7 cellular contexts compared by ENCODE assay signal in the genomic region with DNA sequence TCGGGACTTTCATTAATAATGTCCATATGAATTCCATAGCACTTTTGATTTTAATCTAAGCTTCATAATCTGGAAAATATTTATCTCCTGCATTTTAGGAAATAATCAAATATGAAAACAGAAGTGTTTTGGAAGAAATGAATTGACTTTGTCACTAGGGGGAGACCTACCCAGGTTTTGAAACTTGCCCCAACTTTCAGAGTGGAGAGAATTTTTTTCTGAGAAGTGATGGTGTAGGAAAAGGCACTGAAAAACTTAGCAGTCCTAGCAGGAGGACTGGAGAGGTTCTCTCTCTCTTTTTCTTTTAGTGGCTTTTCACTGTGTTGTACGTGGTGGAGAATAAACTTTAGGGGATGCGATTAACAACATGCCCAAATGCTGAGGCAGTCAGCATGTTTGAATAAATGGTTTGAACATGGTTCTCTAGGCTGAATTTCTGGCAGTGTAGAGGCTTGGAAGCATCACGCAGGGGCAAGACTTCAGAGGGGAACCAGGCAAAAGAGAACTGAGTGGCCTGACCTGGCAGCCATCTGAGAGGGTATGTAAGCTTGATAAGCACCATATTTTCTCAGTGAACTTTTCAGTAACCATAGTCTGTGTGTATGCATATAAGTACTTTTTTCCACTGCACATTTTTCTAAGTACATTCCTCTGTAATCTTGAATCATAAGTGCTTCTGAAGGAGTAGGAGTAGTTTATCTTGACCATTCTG.
A peak's percentile ranks its signal among the peaks of the same experiment; 100 is the strongest.
DNase-seq lines count a peak whose midpoint lies in the region; ATAC-seq, FAIRE-seq and TF ChIP-seq lines count a peak whose summit lies in the region.

No MANE protein-coding gene starts in this region.

- H3K36me3 Mint-ChIP-seq in H9 (ENCODE audit: insufficient read depth in 1 of 3, low read depth in 3 of 3) (no peaks in the 10 kb centered on the region), endodermal cell (ENCODE audit: low read depth) (no peaks in the 10 kb centered on the region)
- no peaks in the 10 kb centered on the region for H3K36me3 Mint-ChIP-seq in naive thymus-derived CD4-positive, alpha-beta T cell

- intact Hi-C loops in Panc1 (cut with micrococcal nuclease; ENCODE audit: unreplicated experiment), result loop anchor here (5.0 to 10.0 kb wide), 2 partner anchors 379 to 596 kb away; no protein-coding TSS in a partner anchor
- intact Hi-C loops in naive thymus-derived CD4-positive, alpha-beta T cell (cut with micrococcal nuclease), result loop anchor here (1.0 to 10.0 kb wide), 10 partner anchors 68 to 604 kb away; partner anchors contain the start of gene NEK7 (in 2 of the 2)

- peaks cover 7 to 11% of the 10 kb centered on the region in 2 experiments for H3K4me1 Mint-ChIP-seq in H9
- peaks cover 5% of the 10 kb centered on the region for H3K4me1 Mint-ChIP-seq in endodermal cell
- H3K4me1 Mint-ChIP-seq in naive thymus-derived CD4-positive, alpha-beta T cell, result peaks cover 0 to 7% (median 3%) of the 10 kb centered on the region in 7 donors

- no peak overlapping the region for H3K14ac ChIP-seq in H9 (ENCODE audit: insufficient read depth, low read length)

- no peak overlapping the region for H3K18ac ChIP-seq in H9 (ENCODE audit: insufficient read length, low read depth, low read length)

- FAIRE-seq in G401.6 (lab: Jason Lieb, UNC), result peak; percentile 93

- H3K36me3 ChIP-seq in Panc1 (ENCODE audit: control insufficient read depth, insufficient read depth, low read length) (no peaks in the 10 kb centered on the region), endodermal cell (ENCODE audit: control insufficient read depth, insufficient read depth, low read length) (no peaks in the 10 kb centered on the region)
- H3K36me3 ChIP-seq in naive thymus-derived CD4-positive, alpha-beta T cell (ENCODE audit: control insufficient read depth in 2 of 3, insufficient read depth in 3 of 3, low read length in 3 of 3), result no peaks in the 10 kb centered on the region

- no peak overlapping the region for H2BK15ac ChIP-seq in H9 (ENCODE audit: low read depth, low read length)

- H2AK5ac ChIP-seq in H9 (ENCODE audit: insufficient read length, low read length), result no peak overlapping the region

- no peaks in the 10 kb centered on the region for H3K27me3 Mint-ChIP-seq in H9 (ENCODE audit: low read depth)
- no peaks in the 10 kb centered on the region for H3K27me3 Mint-ChIP-seq in endodermal cell (ENCODE audit: insufficient read depth)
- peaks cover 0 to 8% (median 4%) of the 10 kb centered on the region in 5 donors for H3K27me3 Mint-ChIP-seq in naive thymus-derived CD4-positive, alpha-beta T cell

- H4K20me1 ChIP-seq in H9 (ENCODE audit: control insufficient read depth, insufficient read depth, insufficient read length), result no peaks in the 10 kb centered on the region

- no peaks in the 10 kb centered on the region for H3K79me2 ChIP-seq in H9 (ENCODE audit: insufficient read depth, low read length)

- H3K27ac ChIP-seq in H9 (ENCODE audit: insufficient read length, low read depth, low read length), result no peak overlapping the region
- H3K27ac ChIP-seq in Panc1 (ENCODE audit: low read length), result no peak overlapping the region
- H3K27ac ChIP-seq in endodermal cell (ENCODE audit: low read depth, low read length), result no peak overlapping the region
- H3K27ac ChIP-seq in naive thymus-derived CD4-positive, alpha-beta T cell (ENCODE audit: low read depth, low read length), result no peak overlapping the region

- H3K27me3 ChIP-seq in H9 (ENCODE audit: insufficient read depth, low read length) (no peaks in the 10 kb centered on the region), Panc1 (ENCODE audit: control insufficient read depth, insufficient read depth, low read length) (no peaks in the 10 kb centered on the region), endodermal cell (ENCODE audit: control insufficient read depth, insufficient read depth, low read length, poor library complexity, severe bottlenecking) (no peaks in the 10 kb centered on the region)
- H3K27me3 ChIP-seq in naive thymus-derived CD4-positive, alpha-beta T cell (ENCODE audit: control insufficient read depth in 2 of 2, insufficient read depth in 2 of 2, low read length in 2 of 2), result no peaks in the 10 kb centered on the region

- H2BK12ac ChIP-seq in H9 (ENCODE audit: insufficient read length, low read depth, low read length), result no peak overlapping the region

- no CpG with 5 or more reads among the region's 4 CpGs for WGBS in H9 (ENCODE audit: extremely low coverage, insufficient read length, low lambda C conversion rate)
- WGBS in endodermal cell (ENCODE audit: insufficient coverage in 1 of 2, insufficient read length in 1 of 2), 2 experiments, result 69 to 71% methylated on average over 3 of the region's 4 CpGs

- no peak overlapping the region for H4K5ac ChIP-seq in H9 (ENCODE audit: insufficient read length, low read depth, low read length)

- no peaks in the 10 kb centered on the region for H3K79me1 ChIP-seq in H9 (ENCODE audit: insufficient read depth, low read depth, low read length, poor library complexity, severe bottlenecking)

- H3K9me3 ChIP-seq in H9 (ENCODE audit: control insufficient read depth, low read depth, low read length), result no peaks in the 10 kb centered on the region
- H3K9me3 ChIP-seq in Panc1 (ENCODE audit: control insufficient read depth, insufficient read depth, low read depth, low read length), result no peaks in the 10 kb centered on the region
- no peaks in the 10 kb centered on the region for H3K9me3 ChIP-seq in endodermal cell (ENCODE audit: control insufficient read depth, low read length)
- H3K9me3 ChIP-seq in naive thymus-derived CD4-positive, alpha-beta T cell (ENCODE audit: control insufficient read depth in 2 of 3, low read length in 3 of 3), result no peaks in the 10 kb centered on the region

- no peak overlapping the region for H3K56ac ChIP-seq in H9 (ENCODE audit: insufficient read length, low read depth, low read length)

- no peak overlapping the region for H4K91ac ChIP-seq in H9 (ENCODE audit: insufficient read length, low read depth, low read length)

- peak; percentile 74 for TF ChIP-seq CTCF in H9 (conservative IDR thresholded peaks at IDR 0.05)
- TF ChIP-seq CTCF in Panc1 (IDR thresholded peaks at IDR 0.05), result peak; percentile 76
- peak; percentile 83 for TF ChIP-seq CTCF in endodermal cell (conservative IDR thresholded peaks at IDR 0.05)

- H4K8ac ChIP-seq in H9 (replicated peaks; ENCODE audit: insufficient read length, low read depth, low read length), result no peak overlapping the region

- no TSS peak for BruUV-seq in Panc1 (replicated peaks; lab: Mats Ljungman, UMichigan)

- CTCF ChIA-PET in Panc1 (lab: Charles Lee), result interaction anchor here (0.7 kb wide), 1 partner anchor 562 kb away, joined by 6 read pairs; no protein-coding TSS in a partner anchor
- CTCF ChIA-PET in naive thymus-derived CD4-positive, alpha-beta T cell (lab: Charles Lee), result interaction anchor here (0.6 to 1.2 kb wide), 6 partner anchors 105 to 377 kb away, joined by 3 to 4 read pairs (median 3); no protein-coding TSS in a partner anchor

- H3K4me3 Mint-ChIP-seq in H9 (no peak overlapping the region), endodermal cell (no peak overlapping the region)
- no peak overlapping the region for H3K4me3 Mint-ChIP-seq in naive thymus-derived CD4-positive, alpha-beta T cell

- H3K4ac ChIP-seq in H9 (ENCODE audit: low read depth, low read length), result no peak overlapping the region

- H3K23me2 ChIP-seq in H9 (ENCODE audit: insufficient read length, low read depth, low read length, poor library complexity, severe bottlenecking), result no peaks in the 10 kb centered on the region

- no peak overlapping the region for H2AFZ ChIP-seq in H9 (ENCODE audit: low read length)

- no peak overlapping the region for H3K23ac ChIP-seq in H9 (ENCODE audit: insufficient read length, low read depth, low read length)

- H3K27ac Mint-ChIP-seq in H9 (peak overlapping the region in 1 of 3 experiments; percentile 37; a peak in 1 of 7 replicates), endodermal cell (peak overlapping the region; percentile 18)
- no peak overlapping the region for H3K27ac Mint-ChIP-seq in naive thymus-derived CD4-positive, alpha-beta T cell

- DNase-seq in H9 (no peak), Panc1 (ENCODE audit: low read depth, low spot score) (peak; percentile 27), endodermal cell (peak; percentile 59), NCI-H1092 (lab: John Stamatoyannopoulos, UW) (no peak), NCI-H187 (lab: John Stamatoyannopoulos, UW) (no peak)
- DNase-seq in naive thymus-derived CD4-positive, alpha-beta T cell, result peak in 6 of 9 donors; percentile 9 to 52 (median 37)

- peak; percentile 53 for ATAC-seq in Panc1
- peak; percentile 40 for ATAC-seq in naive thymus-derived CD4-positive, alpha-beta T cell

- H3K4me3 ChIP-seq in Panc1 (ENCODE audit: low read depth in 2 of 2, low read length in 2 of 2) (no peak overlapping the region), endodermal cell (ENCODE audit: low read length) (no peak overlapping the region)
- H3K4me3 ChIP-seq in naive thymus-derived CD4-positive, alpha-beta T cell (ENCODE audit: low read length), result no peak overlapping the region

- H2BK20ac ChIP-seq in H9 (ENCODE audit: low read depth, low read length, poor library complexity, severe bottlenecking), result no peak overlapping the region

- H3K9me3 Mint-ChIP-seq in H9, result no peaks in the 10 kb centered on the region
- H3K9me3 Mint-ChIP-seq in endodermal cell, result no peaks in the 10 kb centered on the region
- no peaks in the 10 kb centered on the region for H3K9me3 Mint-ChIP-seq in naive thymus-derived CD4-positive, alpha-beta T cell

- H3K4me1 ChIP-seq in H9 (ENCODE audit: insufficient read depth, low read length), result peaks cover 6% of the 10 kb centered on the region; the same call in 1 of the 2 replicates
- H3K4me1 ChIP-seq in Panc1 (ENCODE audit: control insufficient read depth, insufficient read depth, low read length), result no peaks in the 10 kb centered on the region
- no peaks in the 10 kb centered on the region for H3K4me1 ChIP-seq in endodermal cell (ENCODE audit: control insufficient read depth, insufficient read depth, low read length)
- H3K4me1 ChIP-seq in naive thymus-derived CD4-positive, alpha-beta T cell (ENCODE audit: control insufficient read depth in 2 of 2, insufficient read depth in 2 of 2, low read length in 2 of 2), result no peaks in the 10 kb centered on the region

- H2BK5ac ChIP-seq in H9 (ENCODE audit: insufficient read length, low read length), result no peak overlapping the region

- no peak overlapping the region for H3K9ac ChIP-seq in H9 (ENCODE audit: extremely low read depth, insufficient read length, low read length)
- H3K9ac ChIP-seq in endodermal cell (ENCODE audit: extremely low read depth, low read length, poor library complexity, severe bottlenecking), result no peak overlapping the region

- no peak overlapping the region for H2BK120ac ChIP-seq in H9 (ENCODE audit: low read depth, low read length, poor library complexity, severe bottlenecking)

- POLR2A ChIA-PET in Panc1 (lab: Charles Lee), result no interaction called here
- POLR2A ChIA-PET in naive thymus-derived CD4-positive, alpha-beta T cell (lab: Charles Lee), result no interaction called here

- in situ Hi-C loops in Panc1 (cut with HindIII; ENCODE audit: low pct_unique_long_range_greater_than_20kb, low sequenced_read_pairs), result no loop called here

- H3T11ph ChIP-seq in H9 (ENCODE audit: low read length), result no peak overlapping the region

- no peak overlapping the region for H3K4me2 ChIP-seq in H9 (ENCODE audit: insufficient read depth, insufficient read length, low read length)

Comparison
In these comparisons a context has a peak if more than half of its experiments do, and no peak if none do; other contexts are left out.
1. DNase-seq: peak in Panc1 (single experiment), endodermal cell (single experiment) and naive thymus-derived CD4-positive, alpha-beta T cell (6 of 9); none in H9 (single experiment), NCI-H1092 (single experiment) and NCI-H187 (0 of 2).
2. Peak in every context shown above with its lines, with median percentiles within 50 percentile points of each other: CTCF ChIP-seq.